ENCODE assay signal across 8 cellular contexts in genomic region chr2:158569284-158569683, GRCh38.
"Had no signal": no experiment of that assay in that cellular context is flagged by ENCODE, and none has a peak within 500 bp of the region (broad histone marks: within the 10 kb centered on the region; RNA-seq: fewer than 3 reads in every experiment).

No MANE protein-coding gene starts in this region.

- FAIRE-seq: G401.6, GM12878, GM12891, GM12892, GM18507, GM19239 had no signal

- DNase-seq: GDM1, GF-D8 had no signal

- ATAC-seq: GM12878 had no signal

- H3K4me3 ChIP-seq: GM12878 had no signal
